8 cellular contexts compared by ENCODE assay signal in the genomic region with DNA sequence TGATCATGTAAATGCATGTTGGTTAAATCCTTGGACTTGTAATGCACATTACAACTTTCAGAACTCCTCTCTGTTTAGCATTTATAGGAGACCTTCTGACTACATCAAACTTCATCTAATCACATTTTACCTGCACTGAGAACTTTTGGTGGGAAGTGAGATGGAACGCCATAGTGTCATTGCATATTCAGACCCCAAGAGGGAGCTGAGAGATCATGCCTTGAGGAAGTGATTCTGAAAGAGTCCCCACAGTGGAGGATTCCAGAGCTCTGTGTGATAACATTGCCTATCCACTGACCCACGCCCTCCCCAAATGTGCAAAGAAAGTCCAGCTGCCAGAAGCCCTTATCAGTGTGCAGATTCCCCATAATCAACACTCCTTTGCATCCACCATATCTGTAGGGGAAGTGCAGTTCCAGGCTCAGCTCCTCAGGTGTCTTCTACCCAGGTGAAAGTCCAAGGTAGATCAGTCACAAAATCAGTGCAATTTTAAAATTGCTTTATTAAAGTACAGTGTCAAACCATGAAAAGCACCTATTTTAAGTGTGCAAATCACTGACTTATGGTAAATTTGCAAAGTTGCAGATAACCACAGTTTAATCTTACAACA.
DNase-seq lines count a peak whose midpoint lies in the region; ATAC-seq, FAIRE-seq and TF ChIP-seq lines count a peak whose summit lies in the region.

No MANE protein-coding gene starts in this region.

- peaks cover 20% of the 10 kb centered on the region for H3K27me3 ChIP-seq in adipocyte (replicated peaks; ENCODE audit: control insufficient read depth, insufficient read depth, low read length)

- ATAC-seq in HG02870 (IDR thresholded peaks at IDR 0.05; ENCODE audit: unreplicated experiment) (no peak), HG03280 (IDR thresholded peaks at IDR 0.05; ENCODE audit: unreplicated experiment) (no peak)

- H3K4me3 Mint-ChIP-seq in activated CD4-positive, alpha-beta T cell treated with anti-CD3 and anti-CD28 coated beads, Interleukin-2, amount 10 ng/mL, durations not matched to agents 24 days and 14 days, result no peak overlapping the region
- no peak overlapping the region for H3K4me3 Mint-ChIP-seq in nephron progenitor cell

- H3K9me3 ChIP-seq in adipocyte (ENCODE audit: control insufficient read depth, low read length), result no peaks in the 10 kb centered on the region

- TF ChIP-seq CTCF in LNCAP (IDR thresholded peaks at IDR 0.05), result peak; percentile 64
- no peak for TF ChIP-seq CTCF in nephron progenitor cell (IDR thresholded peaks at IDR 0.05)

- peaks cover 3% of the 10 kb centered on the region for H3K9me3 Mint-ChIP-seq in activated CD4-positive, alpha-beta T cell treated with anti-CD3 and anti-CD28 coated beads, Interleukin-2, amount 10 ng/mL, durations not matched to agents 24 days and 14 days
- peaks cover 65% of the 10 kb centered on the region for H3K9me3 Mint-ChIP-seq in nephron progenitor cell

- intact Hi-C loops in activated CD4-positive, alpha-beta T cell treated with anti-CD3 and anti-CD28 coated beads, Interleukin-2, amount 10 ng/mL, durations not matched to agents 24 days and 14 days (cut with micrococcal nuclease), result no loop called here

- no peak overlapping the region for H3K4me3 ChIP-seq in adipocyte (ENCODE audit: low read length)

- no peaks in the 10 kb centered on the region for H3K36me3 ChIP-seq in adipocyte (ENCODE audit: control insufficient read depth, insufficient read depth, low read length, severe bottlenecking)

- H3K27me3 Mint-ChIP-seq in activated CD4-positive, alpha-beta T cell treated with anti-CD3 and anti-CD28 coated beads, Interleukin-2, amount 10 ng/mL, durations not matched to agents 24 days and 14 days, result peaks cover 18% of the 10 kb centered on the region
- no peaks in the 10 kb centered on the region for H3K27me3 Mint-ChIP-seq in nephron progenitor cell (ENCODE audit: low read depth, poor library complexity)

- no peaks in the 10 kb centered on the region for H3K36me3 Mint-ChIP-seq in activated CD4-positive, alpha-beta T cell treated with anti-CD3 and anti-CD28 coated beads, Interleukin-2, amount 10 ng/mL, durations not matched to agents 24 days and 14 days (ENCODE audit: low read depth)
- no peaks in the 10 kb centered on the region for H3K36me3 Mint-ChIP-seq in nephron progenitor cell (ENCODE audit: low read depth)

- no peak overlapping the region for H3K27ac Mint-ChIP-seq in activated CD4-positive, alpha-beta T cell treated with anti-CD3 and anti-CD28 coated beads, Interleukin-2, amount 10 ng/mL, durations not matched to agents 24 days and 14 days
- H3K27ac Mint-ChIP-seq in nephron progenitor cell, result no peak overlapping the region

- peak; percentile 59 for DNase-seq in activated CD4-positive, alpha-beta T cell treated with anti-CD3 and anti-CD28 coated beads, Interleukin-2, amount 10 ng/mL, durations not matched to agents 24 days and 14 days
- no peak for DNase-seq in activated CD4-positive, alpha-beta T cell treated with anti-CD3 and anti-CD28 coated beads for 1 hour
- DNase-seq in adipocyte (ENCODE audit: low read depth) (peak; percentile 33), nephron progenitor cell (no peak)

- FAIRE-seq in islet of Langerhans (lab: Jason Lieb, UNC), result peak; percentile 82

- no peak overlapping the region for H3K9ac ChIP-seq in adipocyte (ENCODE audit: low read length)

- peaks cover 4% of the 10 kb centered on the region for H3K4me1 ChIP-seq in adipocyte (ENCODE audit: control insufficient read depth, insufficient read depth, low read length)

- H3K4me1 Mint-ChIP-seq in activated CD4-positive, alpha-beta T cell treated with anti-CD3 and anti-CD28 coated beads, Interleukin-2, amount 10 ng/mL, durations not matched to agents 24 days and 14 days, result no peaks in the 10 kb centered on the region
- H3K4me1 Mint-ChIP-seq in nephron progenitor cell, result no peaks in the 10 kb centered on the region

Comparison
In these comparisons a context has a peak if more than half of its experiments do, and no peak if none do; other contexts are left out.
1. DNase-seq: peak in activated CD4-positive, alpha-beta T cell treated with anti-CD3 and anti-CD28 coated beads, Interleukin-2, amount 10 ng/mL, durations not matched to agents 24 days and 14 days (single experiment) and adipocyte (single experiment); none in activated CD4-positive, alpha-beta T cell treated with anti-CD3 and anti-CD28 coated beads for 1 hour (single experiment) and nephron progenitor cell (single experiment).